19 cellular contexts compared by ENCODE assay signal in the genomic region with DNA sequence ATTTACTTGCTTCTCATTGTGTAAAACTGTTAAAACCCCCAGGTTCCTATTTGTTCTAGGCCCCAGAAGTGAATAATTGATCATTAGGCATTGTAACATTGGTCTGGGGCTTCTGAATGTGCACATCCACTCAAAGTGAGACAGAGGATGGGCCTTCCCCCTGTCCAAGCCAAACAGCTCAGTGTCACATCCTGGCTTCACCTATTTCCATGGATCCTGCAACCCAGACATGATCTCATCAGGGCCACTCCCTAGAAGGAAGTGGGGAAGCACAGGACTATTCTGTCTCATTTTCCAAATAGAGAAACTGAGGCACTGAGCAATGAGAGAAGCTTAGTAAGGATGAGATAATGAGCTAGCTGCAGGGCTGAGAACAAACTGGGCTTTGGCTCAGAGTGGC.
"Had no signal": no experiment of that assay in that cellular context is flagged by ENCODE, and none has a peak within 500 bp of the region (broad histone marks: within the 10 kb centered on the region; RNA-seq: fewer than 3 reads in every experiment).

No MANE protein-coding gene starts in this region.

- H3K27me3 Mint-ChIP-seq: brain had no signal

- DNase-seq: activated CD4-positive, alpha-beta memory T cell treated with anti-CD3 and anti-CD28 coated beads for 36 hours; activated gamma-delta T cell treated with Interleukin-2 at 50 U/mL for 16 hours; activated T-cell treated with anti-CD3 and anti-CD28 coated beads for 4 hours; heart right ventricle; naive thymus-derived CD8-positive, alpha-beta T cell; ovary; psoas muscle; right cardiac atrium; stimulated activated CD4-positive, alpha-beta T cell treated with anti-CD3 and anti-CD28 coated beads, Interleukin-2, amount 100 ng/mL, for 24 hours; stimulated activated naive CD8-positive, alpha-beta T cell treated with anti-CD3 and anti-CD28 coated beads, Interleukin-15, Interleukin-2, amounts not matched to agents 100 U/mL and 50 U/mL, for 24 hours; substantia nigra had no signal

- H3K27me3 ChIP-seq: gastroesophageal sphincter, heart right ventricle, ovary had no signal

- H3K4me3 ChIP-seq: coronary artery, gastroesophageal sphincter, heart right ventricle, ovary, psoas muscle had no signal

- H3K36me3 ChIP-seq: gastroesophageal sphincter, heart right ventricle, ovary had no signal

- H3K27ac ChIP-seq: gastroesophageal sphincter, heart right ventricle, ovary, psoas muscle had no signal

- H3K9me3 ChIP-seq: gastroesophageal sphincter, heart right ventricle, ovary, psoas muscle had no signal

- H3K27ac Mint-ChIP-seq: activated CD4-positive, alpha-beta memory T cell treated with anti-CD3 and anti-CD28 coated beads for 36 hours; activated naive CD8-positive, alpha-beta T cell; activated T-helper 1 cell treated with anti-CD3 and anti-CD28 coated beads, Interleukin-12 subunit alpha, Interleukin-12 subunit beta, Interleukin-2, Interleukin-4 antibody, amounts not matched to agents 30 ng/mL and 10 ng/mL and 1 ng/mL, durations not matched to agents 14 hours and 24 hours and 36 hours; brain; naive thymus-derived CD8-positive, alpha-beta T cell; type B pancreatic cell had no signal

- H3K9me3 Mint-ChIP-seq: activated CD4-positive, alpha-beta memory T cell treated with anti-CD3 and anti-CD28 coated beads for 36 hours; activated T-helper 1 cell treated with anti-CD3 and anti-CD28 coated beads, Interleukin-12 subunit alpha, Interleukin-12 subunit beta, Interleukin-2, Interleukin-4 antibody, amounts not matched to agents 30 ng/mL and 10 ng/mL and 1 ng/mL, durations not matched to agents 14 hours and 24 hours and 36 hours; brain; central memory CD8-positive, alpha-beta T cell; naive thymus-derived CD8-positive, alpha-beta T cell; type B pancreatic cell had no signal

- ATAC-seq: esophagus mucosa; gastroesophageal sphincter; heart right ventricle; naive thymus-derived CD8-positive, alpha-beta T cell; psoas muscle; right cardiac atrium; stimulated activated naive CD8-positive, alpha-beta T cell treated with anti-CD3 and anti-CD28 coated beads, Interleukin-15, Interleukin-2, amounts not matched to agents 100 U/mL and 50 U/mL, for 24 hours had no signal

- H3K36me3 Mint-ChIP-seq: activated CD4-positive, alpha-beta memory T cell treated with anti-CD3 and anti-CD28 coated beads for 36 hours; activated naive CD8-positive, alpha-beta T cell; brain; naive thymus-derived CD8-positive, alpha-beta T cell; type B pancreatic cell had no signal

- H3K4me3 Mint-ChIP-seq: activated CD4-positive, alpha-beta memory T cell treated with anti-CD3 and anti-CD28 coated beads for 36 hours; activated naive CD8-positive, alpha-beta T cell; activated T-helper 1 cell treated with anti-CD3 and anti-CD28 coated beads, Interleukin-12 subunit alpha, Interleukin-12 subunit beta, Interleukin-2, Interleukin-4 antibody, amounts not matched to agents 30 ng/mL and 10 ng/mL and 1 ng/mL, durations not matched to agents 14 hours and 24 hours and 36 hours; brain; central memory CD8-positive, alpha-beta T cell; naive thymus-derived CD8-positive, alpha-beta T cell; type B pancreatic cell had no signal
